Comparison of ENCODE assay signal across 1 cellular context in genomic region chr19:34306213-34306661, GRCh38.
TF ChIP-seq lines count a peak whose summit lies in the region.

No MANE protein-coding gene starts in this region.

TF ChIP-seq in GM23338, 12 proteins besides CTCF, POLR2A, EP300 and RAD21 (continued from another document):
- TF ChIP-seq ZNF462 (CRISPR knock-in tag; IDR thresholded peaks at IDR 0.05) = no peak
- no peak for TF ChIP-seq STAT1 (IDR thresholded peaks at IDR 0.05; ENCODE audit: unreplicated experiment)
- no peak for TF ChIP-seq CREB1 (CRISPR knock-in tag; IDR thresholded peaks at IDR 0.05; ENCODE audit: low read depth)
- TF ChIP-seq EZH2phosphoT487 (IDR thresholded peaks at IDR 0.05; ENCODE audit: unreplicated experiment) = no peak
TF ChIP-seq in GM23338: peak in this region for 0.
